Comparison of ENCODE assay signal across 1 cellular context in genomic region chr2:231706731-231707624, GRCh38.
A peak's percentile ranks its signal among the peaks of the same experiment; 100 is the strongest.
TF ChIP-seq lines count a peak whose summit lies in the region.

No MANE protein-coding gene starts in this region.

TF ChIP-seq in HEK293, 187 proteins besides CTCF, POLR2A, EP300 and RAD21 (continued from another document and continues in another):
- no peak for TF ChIP-seq PRDM2 (tag by site-specific recombination; IDR thresholded peaks at IDR 0.05; ENCODE audit: borderline replicate concordance)
- TF ChIP-seq ZNF302 (tag by site-specific recombination; IDR thresholded peaks at IDR 0.05; ENCODE audit: low read depth), result no peak
- TF ChIP-seq KLF8 (tag by site-specific recombination; IDR thresholded peaks at IDR 0.05), result no peak; the same call in 1 of the 2 replicates
- no peak for TF ChIP-seq ZNF280C (tag by site-specific recombination; IDR thresholded peaks at IDR 0.05)
- no peak for TF ChIP-seq ZNF830 (tag by site-specific recombination; IDR thresholded peaks at IDR 0.05; ENCODE audit: low read depth)
- TF ChIP-seq KLF1 (tag by site-specific recombination; IDR thresholded peaks at IDR 0.05), result 0 out of 2 replicates have a peak, but pooled peaks have one; percentile 9
- no peak for TF ChIP-seq ZNF621 (tag by site-specific recombination; IDR thresholded peaks at IDR 0.05)
- no peak for TF ChIP-seq ZNF776 (tag by site-specific recombination; IDR thresholded peaks at IDR 0.05; ENCODE audit: borderline replicate concordance)
- peak; percentile 99 for TF ChIP-seq YY1 (tag by site-specific recombination; IDR thresholded peaks at IDR 0.05)
- no peak for TF ChIP-seq ZNF174 (tag by site-specific recombination; IDR thresholded peaks at IDR 0.05)
- no peak for TF ChIP-seq BCL6B (tag by site-specific recombination; IDR thresholded peaks at IDR 0.05)
- TF ChIP-seq ZNF223 (tag by site-specific recombination; IDR thresholded peaks at IDR 0.05), result no peak
- TF ChIP-seq ZNF341 (tag by site-specific recombination; IDR thresholded peaks at IDR 0.05; ENCODE audit: low read depth), result no peak; the same call in 1 of the 2 replicates
- TF ChIP-seq SCRT2 (tag by site-specific recombination; IDR thresholded peaks at IDR 0.05), result peak; percentile 76
- no peak for TF ChIP-seq ZFP37 (tag by site-specific recombination; IDR thresholded peaks at IDR 0.05)
- TF ChIP-seq SCRT1 (tag by site-specific recombination; IDR thresholded peaks at IDR 0.05; ENCODE audit: borderline replicate concordance), result no peak
- no peak for TF ChIP-seq ZNF658 (tag by site-specific recombination; IDR thresholded peaks at IDR 0.05)
- no peak for TF ChIP-seq ZFP69B (tag by site-specific recombination; IDR thresholded peaks at IDR 0.05)
- no peak for TF ChIP-seq ZNF514 (tag by site-specific recombination; IDR thresholded peaks at IDR 0.05)
- TF ChIP-seq SALL2 (tag by site-specific recombination; IDR thresholded peaks at IDR 0.05; ENCODE audit: borderline replicate concordance), result no peak
- 0 out of 2 replicates have a peak, but pooled peaks have one; percentile 16 for TF ChIP-seq ZNF660 (tag by site-specific recombination; IDR thresholded peaks at IDR 0.05)
- no peak for TF ChIP-seq ZNF544 (tag by site-specific recombination; IDR thresholded peaks at IDR 0.05)
- no peak for TF ChIP-seq PRDM6 (tag by site-specific recombination; IDR thresholded peaks at IDR 0.05)
- TF ChIP-seq ZNF169 (tag by site-specific recombination; IDR thresholded peaks at IDR 0.05), result no peak
- TF ChIP-seq ZNF548 (tag by site-specific recombination; IDR thresholded peaks at IDR 0.05), result no peak
- TF ChIP-seq ZSCAN23 (tag by site-specific recombination; IDR thresholded peaks at IDR 0.05), result no peak
- TF ChIP-seq HOXA7 (CRISPR knock-in tag; IDR thresholded peaks at IDR 0.05; ENCODE audit: borderline replicate concordance), result no peak
- TF ChIP-seq ZNF585B (tag by site-specific recombination; IDR thresholded peaks at IDR 0.05), result no peak
- no peak for TF ChIP-seq ZNF19 (tag by site-specific recombination; IDR thresholded peaks at IDR 0.05; ENCODE audit: low read depth)
- no peak for TF ChIP-seq ZNF26 (tag by site-specific recombination; IDR thresholded peaks at IDR 0.05)
- no peak for TF ChIP-seq ZNF133 (tag by site-specific recombination; IDR thresholded peaks at IDR 0.05)
- TF ChIP-seq ZNF426 (tag by site-specific recombination; IDR thresholded peaks at IDR 0.05), result no peak
- no peak for TF ChIP-seq ZNF23 (tag by site-specific recombination; IDR thresholded peaks at IDR 0.05; ENCODE audit: borderline replicate concordance)
- TF ChIP-seq ZBTB1 (tag by site-specific recombination; IDR thresholded peaks at IDR 0.05), result no peak
- 0 out of 2 replicates have a peak, but pooled peaks have one; percentile 47 for TF ChIP-seq KLF16 (tag by site-specific recombination; IDR thresholded peaks at IDR 0.05)
- no peak for TF ChIP-seq ZNF175 (tag by site-specific recombination; IDR thresholded peaks at IDR 0.05)
- no peak for TF ChIP-seq ZNF529 (tag by site-specific recombination; IDR thresholded peaks at IDR 0.05; ENCODE audit: insufficient replicate concordance)
- no peak for TF ChIP-seq ZSCAN16 (tag by site-specific recombination; IDR thresholded peaks at IDR 0.05)
- TF ChIP-seq ZNF146 (tag by site-specific recombination; IDR thresholded peaks at IDR 0.05), result no peak
- TF ChIP-seq PRDM4 (tag by site-specific recombination; IDR thresholded peaks at IDR 0.05), result no peak
- TF ChIP-seq ZNF560 (tag by site-specific recombination; IDR thresholded peaks at IDR 0.05; ENCODE audit: borderline replicate concordance), result no peak
- TF ChIP-seq ZNF274 (IDR thresholded peaks at IDR 0.05; ENCODE audit: low read length), result no peak
- TF ChIP-seq ZNF274 (tag by site-specific recombination; IDR thresholded peaks at IDR 0.05; ENCODE audit: borderline replicate concordance), result no peak
- TF ChIP-seq ZNF2 (tag by site-specific recombination; IDR thresholded peaks at IDR 0.05), result peak; percentile 67
- TF ChIP-seq EGR2 (tag by site-specific recombination; IDR thresholded peaks at IDR 0.05; ENCODE audit: low read depth), result peak; percentile 42
- no peak for TF ChIP-seq ZNF433 (tag by site-specific recombination; IDR thresholded peaks at IDR 0.05; ENCODE audit: low read depth)
- TF ChIP-seq ZNF112 (tag by site-specific recombination; IDR thresholded peaks at IDR 0.05), result no peak
- no peak; the same call in 1 of the 2 replicates for TF ChIP-seq OVOL3 (tag by site-specific recombination; IDR thresholded peaks at IDR 0.05)
- TF ChIP-seq MYNN (tag by site-specific recombination; IDR thresholded peaks at IDR 0.05; ENCODE audit: borderline replicate concordance), result no peak
- no peak for TF ChIP-seq TCF7L2 (IDR thresholded peaks at IDR 0.05; ENCODE audit: borderline replicate concordance, low read depth, low read length)
- peak; percentile 98 for TF ChIP-seq YY2 (tag by site-specific recombination; IDR thresholded peaks at IDR 0.05)
- no peak for TF ChIP-seq ZNF398 (tag by site-specific recombination; IDR thresholded peaks at IDR 0.05)
- TF ChIP-seq ZNF555 (tag by site-specific recombination; conservative IDR thresholded peaks at IDR 0.05), result no peak
- no peak for TF ChIP-seq ZNF114 (tag by site-specific recombination; IDR thresholded peaks at IDR 0.05)
- peak; percentile 39; the same call in 1 of the 2 replicates for TF ChIP-seq ZNF664 (tag by site-specific recombination; IDR thresholded peaks at IDR 0.05)
- TF ChIP-seq ZNF623 (tag by site-specific recombination; IDR thresholded peaks at IDR 0.05), result no peak
- TF ChIP-seq ZNF530 (tag by site-specific recombination; IDR thresholded peaks at IDR 0.05; ENCODE audit: low read depth), result no peak
